ENCODE assay signal across 24 cellular contexts in the genomic region with DNA sequence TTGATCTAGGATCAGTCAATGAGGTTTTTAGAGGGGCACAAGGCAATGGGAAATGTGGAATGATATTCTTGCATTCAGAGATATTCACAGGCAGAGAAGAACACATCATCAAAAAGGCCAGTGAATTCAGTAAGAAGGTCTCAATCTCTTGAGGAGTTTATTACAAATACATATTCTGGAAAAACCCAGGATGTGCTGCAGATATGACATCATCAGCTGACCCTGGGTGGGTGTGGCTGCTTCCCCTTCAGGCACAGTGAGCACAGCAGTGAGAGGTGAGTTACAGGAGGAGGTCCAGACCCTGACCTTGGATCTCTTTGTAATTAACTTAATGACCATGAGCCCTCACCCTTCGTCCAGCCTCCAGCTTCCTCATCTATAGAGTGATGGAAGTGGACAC.
DNase-seq lines count a peak whose midpoint lies in the region; ATAC-seq, FAIRE-seq and TF ChIP-seq lines count a peak whose summit lies in the region.
"Had no signal": no experiment of that assay in that cellular context is flagged by ENCODE, and none has a peak within 500 bp of the region (broad histone marks: within the 10 kb centered on the region; RNA-seq: fewer than 3 reads in every experiment).

No MANE protein-coding gene starts in this region.

- FAIRE-seq in HepG2 (lab: Jason Lieb, UNC) = no peak
- peak; percentile 36 for FAIRE-seq in keratinocyte (lab: Jason Lieb, UNC)
- FAIRE-seq: A549, D721Med, GM12878, GM12892, GM18507, GM19239 had no signal

- intact Hi-C loops in mammary epithelial cell (cut with micrococcal nuclease) = no loop called here
- intact Hi-C loops in breast epithelium (cut with DNase I; ENCODE audit: low total_unique reads) = no loop called here
- intact Hi-C loops in HepG2 (cut with micrococcal nuclease; ENCODE audit: unreplicated experiment) = no loop called here
- intact Hi-C loops in right lobe of liver (cut with DNase I) = no loop called here
- intact Hi-C loops in IMR-90 (cut with micrococcal nuclease) = no loop called here

- TF ChIP-seq CTCF in mammary epithelial cell (conservative IDR thresholded peaks at IDR 0.05 in 1 of 2, IDR thresholded peaks at IDR 0.05 in 1 of 2; ENCODE audit: extremely low read depth in 1 of 2, insufficient read depth in 1 of 2, low read depth in 1 of 2, low read length in 2 of 2) (no peak), breast epithelium (IDR thresholded peaks at IDR 0.05) (no peak), HepG2 (CRISPR knock-in tag; IDR thresholded peaks at IDR 0.05) (no peak), right lobe of liver (IDR thresholded peaks at IDR 0.05) (no peak), IMR-90 (conservative IDR thresholded peaks at IDR 0.05; ENCODE audit: low read depth, low read length) (no peak), keratinocyte (optimal IDR thresholded peaks at IDR 0.05 in 1 of 3, IDR thresholded peaks at IDR 0.05 in 1 of 3, conservative IDR thresholded peaks at IDR 0.05 in 1 of 3; ENCODE audit: extremely low read depth in 1 of 3, insufficient read depth in 2 of 3, low read length in 3 of 3) (no peak)

- H3K14ac ChIP-seq in IMR-90 (replicated peaks; ENCODE audit: low read depth, low read length) = no peak overlapping the region

- H2AFZ ChIP-seq in mammary epithelial cell (ENCODE audit: low read depth, low read length) (no peak overlapping the region), HepG2 (ENCODE audit: low read length) (no peak overlapping the region), IMR-90 (replicated peaks; ENCODE audit: low read length, poor library complexity) (peak overlapping the region; percentile 56), keratinocyte (ENCODE audit: control insufficient read depth, low read length) (no peak overlapping the region)

- H3K79me2 ChIP-seq in mammary epithelial cell (ENCODE audit: insufficient read depth, low read length) = no peaks in the 10 kb centered on the region
- H3K79me2 ChIP-seq in HepG2 (ENCODE audit: insufficient read depth, low read length) = no peaks in the 10 kb centered on the region
- H3K79me2 ChIP-seq in keratinocyte (ENCODE audit: control insufficient read depth, insufficient read depth, low read length) = no peaks in the 10 kb centered on the region

- H3K23ac ChIP-seq in IMR-90 (ENCODE audit: low read depth, low read length) = no peak overlapping the region

- H3K4me1 ChIP-seq in mammary epithelial cell (ENCODE audit: insufficient read depth, low read length) (peaks cover 4% of the 10 kb centered on the region), breast epithelium (no peaks in the 10 kb centered on the region), HepG2 (ENCODE audit: insufficient read depth, low read length) (no peaks in the 10 kb centered on the region), right lobe of liver (no peaks in the 10 kb centered on the region), IMR-90 (ENCODE audit: control insufficient read depth, insufficient read depth, low read length) (no peaks in the 10 kb centered on the region), keratinocyte (ENCODE audit: control insufficient read depth, extremely low read depth, insufficient read depth, low read length) (peaks cover 6% of the 10 kb centered on the region)
- H3K4me1 ChIP-seq: A549, Caco-2 had no signal

- TF ChIP-seq EP300 in HepG2 (IDR thresholded peaks at IDR 0.05; ENCODE audit: low read depth in 2 of 2, low read length in 2 of 2) = no peak
- TF ChIP-seq EP300 in HepG2 (CRISPR knock-in tag; IDR thresholded peaks at IDR 0.05; ENCODE audit: borderline replicate concordance) = no peak

- no peak overlapping the region for H3K56ac ChIP-seq in IMR-90 (ENCODE audit: extremely low read depth, insufficient read depth, low read length)

- no peak overlapping the region for H3K4me2 ChIP-seq in mammary epithelial cell (ENCODE audit: insufficient read depth, low read depth, low read length)
- no peak overlapping the region for H3K4me2 ChIP-seq in HepG2 (ENCODE audit: low read depth, low read length)
- H3K4me2 ChIP-seq in IMR-90 (ENCODE audit: low read depth, low read length) = no peak overlapping the region
- no peak overlapping the region for H3K4me2 ChIP-seq in keratinocyte (ENCODE audit: control insufficient read depth, extremely low read depth, insufficient read depth, low read depth, low read length)
- H3K4me2 ChIP-seq: A549 had no signal

- no peak overlapping the region for H2BK20ac ChIP-seq in IMR-90 (ENCODE audit: low read depth, low read length)

- DNase-seq in mammary epithelial cell (peak; percentile 31), breast epithelium (ENCODE audit: low spot score in 2 of 2) (no peak), HepG2 (ENCODE audit: low spot score) (no peak), right lobe of liver (no peak), IMR-90 (no peak), keratinocyte (ENCODE audit: low read depth, low spot score) (no peak), SIG-M5 treated with dmso at 0.1 percent for 504 hours (lab: John Stamatoyannopoulos, UW; ENCODE audit: unreplicated experiment) (no peak)
- DNase-seq: AML-193; Caco-2; Calu3; CD4-positive, alpha-beta T cell; CD8-positive, alpha-beta T cell; DMS79 treated with DMSO at 0.1 percent for 48 hours; GDM1 had no signal

- H3K4me3 ChIP-seq in mammary epithelial cell (replicated peaks in 1 of 3; ENCODE audit: insufficient read depth in 1 of 3, low read depth in 2 of 3, low read length in 3 of 3) (no peak overlapping the region), breast epithelium (no peak overlapping the region), HepG2 (replicated peaks in 1 of 3; ENCODE audit: insufficient read depth in 1 of 3, low read depth in 2 of 3, low read length in 3 of 3) (no peak overlapping the region), right lobe of liver (no peak overlapping the region), IMR-90 (ENCODE audit: insufficient read depth, low read depth, low read length) (no peak overlapping the region), keratinocyte (ENCODE audit: control insufficient read depth in 2 of 3, extremely low read depth in 1 of 3, insufficient read depth in 2 of 3, low read depth in 1 of 3, low read length in 3 of 3) (no peak overlapping the region)
- H3K4me3 ChIP-seq: A549; BLaER1 treated with 17β-estradiol and CSF1 and Interleukin-3, amounts not matched to agents 10 nM and 100 nM; GM12878 had no signal

- 40% methylated on average over 1 of the region's 1 CpG for WGBS in mammary epithelial cell (ENCODE audit: low coverage, missing lambda C conversion rate)
- WGBS in HepG2 (ENCODE audit: low lambda C conversion rate) = 0% methylated on average over 1 of the region's 1 CpG
- 11% methylated on average over 1 of the region's 1 CpG for WGBS in right lobe of liver (ENCODE audit: insufficient coverage, low coverage, low lambda C conversion rate, missing lambda C conversion rate)
- WGBS in IMR-90 (ENCODE audit: extremely low coverage in 2 of 2, insufficient read length in 1 of 2), 2 experiments = no CpG with 5 or more reads among the region's 1 CpG

- H2BK5ac ChIP-seq in IMR-90 (ENCODE audit: low read depth, low read length, poor library complexity, severe bottlenecking) = no peak overlapping the region

- TF ChIP-seq POLR2A in breast epithelium (IDR thresholded peaks at IDR 0.05) = no peak
- no peak for TF ChIP-seq POLR2A in HepG2 (IDR thresholded peaks at IDR 0.05; ENCODE audit: insufficient read depth in 1 of 2, low read depth in 2 of 2, low read length in 2 of 2)
- TF ChIP-seq POLR2A in right lobe of liver (IDR thresholded peaks at IDR 0.05) = no peak
- no peak for TF ChIP-seq POLR2A in IMR-90 (IDR thresholded peaks at IDR 0.05; ENCODE audit: low read depth, low read length)

- no peak for ATAC-seq in HepG2
- no peak for ATAC-seq in right lobe of liver
- ATAC-seq in IMR-90 (ENCODE audit: low read depth) = no peak
- ATAC-seq in GM18873 (IDR thresholded peaks at IDR 0.05; ENCODE audit: low FRiP score, unreplicated experiment) = no peak
- ATAC-seq: A549; CD8-positive, alpha-beta T cell; GM12878 had no signal

- no peaks in the 10 kb centered on the region for H4K20me1 ChIP-seq in mammary epithelial cell (ENCODE audit: insufficient read depth, low read length)
- no peaks in the 10 kb centered on the region for H4K20me1 ChIP-seq in HepG2 (ENCODE audit: insufficient read depth, low read length)
- H4K20me1 ChIP-seq in IMR-90 (ENCODE audit: insufficient read depth, low read length) = no peaks in the 10 kb centered on the region
- H4K20me1 ChIP-seq in keratinocyte (ENCODE audit: control insufficient read depth, extremely low read depth, insufficient read depth, low read length) = no peaks in the 10 kb centered on the region
- H4K20me1 ChIP-seq: BLaER1 treated with 17β-estradiol and CSF1 and Interleukin-3, amounts not matched to agents 10 nM and 100 nM had no signal

- H3K18ac ChIP-seq in IMR-90 (ENCODE audit: low read depth, low read length) = no peak overlapping the region

- H3K9me3 ChIP-seq in mammary epithelial cell (replicated peaks; ENCODE audit: insufficient read depth, low read length) (no peaks in the 10 kb centered on the region), breast epithelium (no peaks in the 10 kb centered on the region), HepG2 (ENCODE audit: low read length) (no peaks in the 10 kb centered on the region), right lobe of liver (no peaks in the 10 kb centered on the region), IMR-90 (ENCODE audit: control insufficient read depth, insufficient read depth, low read length) (no peaks in the 10 kb centered on the region), keratinocyte (ENCODE audit: control insufficient read depth, low read depth, low read length) (no peaks in the 10 kb centered on the region)
- H3K9me3 ChIP-seq: A549; BLaER1 treated with 17β-estradiol and CSF1 and Interleukin-3, amounts not matched to agents 10 nM and 100 nM; Caco-2 had no signal

- H2BK120ac ChIP-seq in IMR-90 (ENCODE audit: low read depth, low read length) = no peak overlapping the region

- H4K8ac ChIP-seq in IMR-90 (ENCODE audit: low read depth in 2 of 2, low read length in 2 of 2) = no peak overlapping the region

- no peak overlapping the region for H3K4ac ChIP-seq in IMR-90 (ENCODE audit: low read depth, low read length)

- H3K36me3 ChIP-seq in mammary epithelial cell (ENCODE audit: insufficient read depth, low read length) (no peaks in the 10 kb centered on the region), breast epithelium (no peaks in the 10 kb centered on the region), HepG2 (replicated peaks in 1 of 2; ENCODE audit: control insufficient read depth in 1 of 2, insufficient read depth in 2 of 2, low read length in 2 of 2) (no peaks in the 10 kb centered on the region), right lobe of liver (no peaks in the 10 kb centered on the region), IMR-90 (ENCODE audit: control insufficient read depth, insufficient read depth, low read length) (no peaks in the 10 kb centered on the region), keratinocyte (ENCODE audit: control insufficient read depth in 2 of 2, extremely low read depth in 1 of 2, insufficient read depth in 2 of 2, low read length in 2 of 2) (no peaks in the 10 kb centered on the region)
- H3K36me3 ChIP-seq: BLaER1 treated with 17β-estradiol and CSF1 and Interleukin-3, amounts not matched to agents 10 nM and 100 nM had no signal

- no peak for TF ChIP-seq RAD21 in HepG2 (CRISPR knock-in tag; IDR thresholded peaks at IDR 0.05)
- no peak for TF ChIP-seq RAD21 in IMR-90 (IDR thresholded peaks at IDR 0.05; ENCODE audit: low read length)

- H2BK15ac ChIP-seq in IMR-90 (ENCODE audit: low read depth, low read length) = no peak overlapping the region

- H3K79me1 ChIP-seq in IMR-90 (ENCODE audit: low read depth in 1 of 2, low read length in 2 of 2) = no peaks in the 10 kb centered on the region

- H4K5ac ChIP-seq in IMR-90 (ENCODE audit: low read depth, low read length) = no peak overlapping the region

- BruUV-seq in mammary epithelial cell (replicated peaks; lab: Mats Ljungman, UMichigan) (no TSS peak), HepG2 (replicated peaks; lab: Mats Ljungman, UMichigan) (no TSS peak), IMR-90 (replicated peaks; lab: Mats Ljungman, UMichigan) (no TSS peak)

- dilution Hi-C loops in mammary epithelial cell (cut with HindIII; ENCODE audit: low sequenced_read_pairs) = loop anchor here (5.0 kb wide), 1 partner anchor 50 kb away; no protein-coding TSS in a partner anchor
- dilution Hi-C loops in IMR-90 (cut with HindIII; ENCODE audit: low sequenced_read_pairs, unreplicated experiment) = no loop called here
- dilution Hi-C loops in keratinocyte (cut with MboI; ENCODE audit: extremely low pct_ligation_motif_present, low sequenced_read_pairs) = loop anchor here (5.0 kb wide), 1 partner anchor 60 kb away; no protein-coding TSS in a partner anchor

- H3K9me1 ChIP-seq in IMR-90 (ENCODE audit: insufficient read depth, low read length) (no peaks in the 10 kb centered on the region), keratinocyte (ENCODE audit: control insufficient read depth, extremely low read depth, insufficient read depth, low read length) (no peaks in the 10 kb centered on the region)

- in situ Hi-C loops in mammary epithelial cell (cut with MboI; ENCODE audit: low sequenced_read_pairs in 2 of 2) = loop anchor here in 1 of 2 donors (25.0 kb wide), 2 partner anchors 265 to 465 kb away; no protein-coding TSS in a partner anchor
- in situ Hi-C loops in HepG2 (cut with HindIII; ENCODE audit: extremely low pct_ligation_motif_present, low pct_unique_long_range_greater_than_20kb) = no loop called here
- in situ Hi-C loops in IMR-90 (cut with MboI; ENCODE audit: low sequenced_read_pairs) = no loop called here

- no peak overlapping the region for H2AK5ac ChIP-seq in IMR-90 (ENCODE audit: low read depth, low read length)

- H3K9ac ChIP-seq in mammary epithelial cell (ENCODE audit: insufficient read depth, low read length) = no peak overlapping the region
- H3K9ac ChIP-seq in HepG2 (ENCODE audit: insufficient read depth, low read depth, low read length) = no peak overlapping the region
- no peak overlapping the region for H3K9ac ChIP-seq in IMR-90 (ENCODE audit: low read depth, low read length)
- H3K9ac ChIP-seq in keratinocyte (ENCODE audit: control insufficient read depth, extremely low read depth, insufficient read depth, low read length) = no peak overlapping the region
- H3K9ac ChIP-seq: BLaER1 treated with 17β-estradiol and CSF1 and Interleukin-3, amounts not matched to agents 10 nM and 100 nM had no signal

- POLR2A ChIA-PET in HepG2 (lab: Yijun Ruan, JAX) = no interaction called here
- POLR2A ChIA-PET in IMR-90 (lab: Charles Lee; ENCODE audit: unreplicated experiment) = no interaction called here

- H2AK9ac ChIP-seq in IMR-90 (replicated peaks; ENCODE audit: low read depth, low read length, poor library complexity) = no peak overlapping the region

- CTCF ChIA-PET in mammary epithelial cell (lab: Charles Lee; ENCODE audit: low non-redundant PET) = no interaction called here
- CTCF ChIA-PET in HepG2 (lab: Yijun Ruan, JAX; ENCODE audit: low intra/inter-chr PET ratio, low total read pairs) = no interaction called here
- CTCF ChIA-PET in IMR-90 (lab: Yijun Ruan, JAX) = no interaction called here

- no peak overlapping the region for H4K91ac ChIP-seq in IMR-90 (ENCODE audit: insufficient read depth, low read depth, low read length)

- H3K27me3 ChIP-seq in mammary epithelial cell (ENCODE audit: insufficient read depth, low read length) (no peaks in the 10 kb centered on the region), breast epithelium (peaks cover 0 to 12% of the 10 kb centered on the region in 2 donors), HepG2 (ENCODE audit: control insufficient read depth in 1 of 2, insufficient read depth in 2 of 2, low read length in 2 of 2) (no peaks in the 10 kb centered on the region), right lobe of liver (no peaks in the 10 kb centered on the region), IMR-90 (ENCODE audit: control insufficient read depth, insufficient read depth, low read length) (no peaks in the 10 kb centered on the region), keratinocyte (ENCODE audit: control insufficient read depth, extremely low read depth, insufficient read depth, low read length) (no peaks in the 10 kb centered on the region)
- H3K27me3 ChIP-seq: BLaER1 treated with 17β-estradiol and CSF1 and Interleukin-3, amounts not matched to agents 10 nM and 100 nM had no signal

- no peak overlapping the region for H3K27ac ChIP-seq in mammary epithelial cell (ENCODE audit: insufficient read depth, low read depth, low read length)
- H3K27ac ChIP-seq in breast epithelium = no peak overlapping the region
- no peak overlapping the region for H3K27ac ChIP-seq in HepG2 (ENCODE audit: extremely low read length, insufficient read depth, low read length)
- H3K27ac ChIP-seq in right lobe of liver = no peak overlapping the region
- no peak overlapping the region for H3K27ac ChIP-seq in IMR-90 (ENCODE audit: insufficient read depth, low read length)
- no peak overlapping the region for H3K27ac ChIP-seq in keratinocyte (ENCODE audit: control insufficient read depth, insufficient read depth, low read length)
- H3K27ac ChIP-seq: 22Rv1; A549; BLaER1 treated with 17β-estradiol and CSF1 and Interleukin-3, amounts not matched to agents 10 nM and 100 nM; C4-2B had no signal
